In genomic region chr3:63232764-63233396, GRCh38 we compare ENCODE assay signal across 11 cellular contexts. TPM values are rescaled to one million over a fixed set of nuclear protein-coding genes. Genes with fewer than 3 reads are reported as not detected.
A peak's percentile ranks its signal among the peaks of the same experiment; 100 is the strongest.
DNase-seq lines count a peak whose midpoint lies in the region; ATAC-seq, FAIRE-seq and TF ChIP-seq lines count a peak whose summit lies in the region.
"Had no signal": no experiment of that assay in that cellular context is flagged by ENCODE, and none has a peak within 500 bp of the region (broad histone marks: within the 10 kb centered on the region; RNA-seq: fewer than 3 reads in every experiment).

No MANE protein-coding gene starts in this region.

- H3K9me3 ChIP-seq in SU-DHL-6 (ENCODE audit: insufficient read depth, low read length) (no peaks in the 10 kb centered on the region), suprapubic skin (no peaks in the 10 kb centered on the region), aorta (ENCODE audit: control insufficient read depth, low read length) (no peaks in the 10 kb centered on the region)

- H3K4me3 ChIP-seq in AG10803 (ENCODE audit: low read length) (no peak overlapping the region), GM23338 (no peak overlapping the region), SU-DHL-6 (ENCODE audit: insufficient read depth, low read length, poor library complexity, severe bottlenecking) (no peak overlapping the region), suprapubic skin (no peak overlapping the region), aorta (ENCODE audit: low read length in 2 of 2) (no peak overlapping the region)
- H3K4me3 ChIP-seq: GM12878 had no signal

- H2AFZ ChIP-seq in GM23338 = no peak overlapping the region
- no peak overlapping the region for H2AFZ ChIP-seq in SU-DHL-6 (ENCODE audit: low read depth, low read length, severe bottlenecking)

- H3K79me2 ChIP-seq in GM23338 (replicated peaks; ENCODE audit: insufficient read depth) = no peaks in the 10 kb centered on the region
- no peaks in the 10 kb centered on the region for H3K79me2 ChIP-seq in SU-DHL-6 (ENCODE audit: insufficient read depth, low read length)

- H3K4me1 ChIP-seq in GM23338 (ENCODE audit: insufficient read depth) = peaks cover 6% of the 10 kb centered on the region
- no peaks in the 10 kb centered on the region for H3K4me1 ChIP-seq in suprapubic skin
- no peaks in the 10 kb centered on the region for H3K4me1 ChIP-seq in aorta (ENCODE audit: control insufficient read depth in 1 of 2, insufficient read depth in 2 of 2, low read length in 2 of 2)

- H3K4me1 Mint-ChIP-seq in GM23338 = peaks cover 9% of the 10 kb centered on the region

- H3K27me3 ChIP-seq in GM23338 (ENCODE audit: insufficient read depth) = no peaks in the 10 kb centered on the region
- H3K27me3 ChIP-seq in SU-DHL-6 (ENCODE audit: low read length) = no peaks in the 10 kb centered on the region
- H3K27me3 ChIP-seq in suprapubic skin = no peaks in the 10 kb centered on the region
- H3K27me3 ChIP-seq in aorta (ENCODE audit: control insufficient read depth in 1 of 2, insufficient read depth in 2 of 2, low read length in 1 of 2) = no peaks in the 10 kb centered on the region

- TF ChIP-seq CTCF in AG10803 (conservative IDR thresholded peaks at IDR 0.05; ENCODE audit: low read length) = peak; percentile 48
- peak in 1 of 2 experiments; percentile 75; a peak in 3 of 4 replicates for TF ChIP-seq CTCF in GM23338 (conservative IDR thresholded peaks at IDR 0.05; ENCODE audit: low read depth in 2 of 2)
- TF ChIP-seq CTCF in SU-DHL-6 (IDR thresholded peaks at IDR 0.05; ENCODE audit: insufficient read depth, low read length, poor library complexity, severe bottlenecking) = peak; percentile 43
- TF ChIP-seq CTCF in suprapubic skin (IDR thresholded peaks at IDR 0.05) = no peak

- no peaks in the 10 kb centered on the region for H4K20me1 ChIP-seq in GM23338 (replicated peaks; ENCODE audit: insufficient read depth)
- H4K20me1 ChIP-seq in SU-DHL-6 (ENCODE audit: low read depth, low read length) = no peaks in the 10 kb centered on the region

- H3K27ac ChIP-seq in GM23338 (ENCODE audit: low read depth) = no peak overlapping the region
- H3K27ac ChIP-seq in SU-DHL-6 (ENCODE audit: low read depth, low read length) = no peak overlapping the region
- no peak overlapping the region for H3K27ac ChIP-seq in suprapubic skin
- no peak overlapping the region for H3K27ac ChIP-seq in aorta (ENCODE audit: low read depth in 1 of 2, low read length in 2 of 2)

- H3K9me3 Mint-ChIP-seq in GM23338 = peaks cover 3% of the 10 kb centered on the region; the same call in 2 of the 3 replicates

- FAIRE-seq in islet of Langerhans (lab: Jason Lieb, UNC) = peak; percentile 99
- FAIRE-seq: GM12878 had no signal

- H3F3A ChIP-seq in GM23338 (replicated peaks; ENCODE audit: low read depth) (no peaks in the 10 kb centered on the region), SU-DHL-6 (ENCODE audit: insufficient read depth) (no peaks in the 10 kb centered on the region)

- no peaks in the 10 kb centered on the region for H3K27me3 Mint-ChIP-seq in GM23338 (ENCODE audit: insufficient read depth, low read depth, poor library complexity)

- peak; percentile 11 for DNase-seq in AG10803 (ENCODE audit: low read depth)
- peak; percentile 57 for DNase-seq in GM23338 (ENCODE audit: low spot score)
- DNase-seq in suprapubic skin (ENCODE audit: low spot score in 2 of 2) = no peak
- no peak for DNase-seq in aorta
- no peak for DNase-seq in C1 segment of cervical spinal cord (lab: John Stamatoyannopoulos, UW)
- DNase-seq in NCI-H446 treated with DMSO at 0.1 percent for 48 hours (lab: John Stamatoyannopoulos, UW) = no peak

- TF ChIP-seq POLR2A in suprapubic skin (IDR thresholded peaks at IDR 0.05) = no peak

- H3K9ac ChIP-seq in SU-DHL-6 (ENCODE audit: low read length) = no peak overlapping the region

- H3K27ac Mint-ChIP-seq in GM23338 = no peak overlapping the region
- H3K27ac Mint-ChIP-seq: T-helper 1 cell treated with Interleukin-12 subunit alpha and Interleukin-12 subunit beta and Interleukin-4 antibody, amounts not matched to agents 30 μg/mL and 1 μg/mL, for 36 hours had no signal

- intact Hi-C loops in aorta (cut with DNase I) = no loop called here

- 64% methylated on average over 3 of the region's 3 CpGs for WGBS in suprapubic skin
- WGBS in aorta, 2 donors = 58 to 59% methylated on average over 3 of the region's 3 CpGs

- no peaks in the 10 kb centered on the region for H3K9me2 ChIP-seq in GM23338 (ENCODE audit: insufficient read depth)
- no peaks in the 10 kb centered on the region for H3K9me2 ChIP-seq in SU-DHL-6 (replicated peaks; ENCODE audit: insufficient read depth, low read length)

- no peaks in the 10 kb centered on the region for H3K36me3 ChIP-seq in GM23338 (ENCODE audit: insufficient read depth)
- no peaks in the 10 kb centered on the region for H3K36me3 ChIP-seq in SU-DHL-6 (ENCODE audit: low read length)
- H3K36me3 ChIP-seq in suprapubic skin = no peaks in the 10 kb centered on the region
- H3K36me3 ChIP-seq in aorta (ENCODE audit: control insufficient read depth in 1 of 2, insufficient read depth in 2 of 2, low read length in 1 of 2) = no peaks in the 10 kb centered on the region

- ATAC-seq in GM23338 (no peak), aorta (ENCODE audit: low FRiP score) (no peak)
- ATAC-seq: GM12878 had no signal

- H3K36me3 Mint-ChIP-seq in GM23338 (ENCODE audit: low read depth) = no peaks in the 10 kb centered on the region; the same call in 2 of the 3 replicates

- H3K4me3 Mint-ChIP-seq in GM23338 = no peak overlapping the region
- H3K4me3 Mint-ChIP-seq: T-helper 1 cell treated with Interleukin-12 subunit alpha and Interleukin-12 subunit beta and Interleukin-4 antibody, amounts not matched to agents 30 μg/mL and 1 μg/mL, for 36 hours had no signal

- H3K4me2 ChIP-seq in GM23338 (no peak overlapping the region), SU-DHL-6 (ENCODE audit: low read depth, low read length, poor library complexity, severe bottlenecking) (no peak overlapping the region)

- no peak for TF ChIP-seq EP300 in suprapubic skin (IDR thresholded peaks at IDR 0.05)

TF ChIP-seq in GM23338, 12 proteins besides CTCF, POLR2A, EP300 and RAD21 (continues in another document):
- TF ChIP-seq STAT1 (IDR thresholded peaks at IDR 0.05; ENCODE audit: unreplicated experiment) (no peak), ZNF114 (CRISPR knock-in tag; IDR thresholded peaks at IDR 0.05) (no peak), NANOG (IDR thresholded peaks at IDR 0.05; ENCODE audit: borderline replicate concordance) (no peak)
- TF ChIP-seq, protein P1, sequence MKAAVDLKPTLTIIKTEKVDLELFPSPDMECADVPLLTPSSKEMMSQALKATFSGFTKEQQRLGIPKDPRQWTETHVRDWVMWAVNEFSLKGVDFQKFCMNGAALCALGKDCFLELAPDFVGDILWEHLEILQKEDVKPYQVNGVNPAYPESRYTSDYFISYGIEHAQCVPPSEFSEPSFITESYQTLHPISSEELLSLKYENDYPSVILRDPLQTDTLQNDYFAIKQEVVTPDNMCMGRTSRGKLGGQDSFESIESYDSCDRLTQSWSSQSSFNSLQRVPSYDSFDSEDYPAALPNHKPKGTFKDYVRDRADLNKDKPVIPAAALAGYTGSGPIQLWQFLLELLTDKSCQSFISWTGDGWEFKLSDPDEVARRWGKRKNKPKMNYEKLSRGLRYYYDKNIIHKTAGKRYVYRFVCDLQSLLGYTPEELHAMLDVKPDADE (IDR thresholded peaks at IDR 0.05) = no peak

RNA-seq across cellular contexts. Expression of gene SYNPR, which starts 45.2 kb away (rescaled TPM):
- 0.38 and 2.6 TPM in 2 replicates for total RNA-seq in GM23338 (2014; rRNA removed; shearing (Covaris generic))
- polyA plus RNA-seq in GM23338 (2016; fragmentation: Nextera tagmentation; extraction: Ambion mirVana) = 0.55 and 1.0 TPM in 2 replicates
- total RNA-seq in suprapubic skin = not detected
- not detected for total RNA-seq in aorta
- not detected for polyA plus RNA-seq in aorta
- total RNA-seq: GM12878, posterior vena cava had no signal
- polyA plus RNA-seq: GM12878 had no signal

Comparison
In these comparisons a context has a peak if more than half of its experiments do, and no peak if none do; other contexts are left out.
1. DNase-seq: peak in AG10803 (single experiment) and GM23338 (single experiment); none in suprapubic skin (0 of 2), aorta (0 of 2), C1 segment of cervical spinal cord (0 of 14) and NCI-H446 treated with DMSO at 0.1 percent for 48 hours (single experiment).
2. CTCF ChIP-seq: peak in AG10803 (single experiment) and SU-DHL-6 (single experiment); none in suprapubic skin (0 of 2).